ENCODE assay signal across 13 cellular contexts in the genomic region with DNA sequence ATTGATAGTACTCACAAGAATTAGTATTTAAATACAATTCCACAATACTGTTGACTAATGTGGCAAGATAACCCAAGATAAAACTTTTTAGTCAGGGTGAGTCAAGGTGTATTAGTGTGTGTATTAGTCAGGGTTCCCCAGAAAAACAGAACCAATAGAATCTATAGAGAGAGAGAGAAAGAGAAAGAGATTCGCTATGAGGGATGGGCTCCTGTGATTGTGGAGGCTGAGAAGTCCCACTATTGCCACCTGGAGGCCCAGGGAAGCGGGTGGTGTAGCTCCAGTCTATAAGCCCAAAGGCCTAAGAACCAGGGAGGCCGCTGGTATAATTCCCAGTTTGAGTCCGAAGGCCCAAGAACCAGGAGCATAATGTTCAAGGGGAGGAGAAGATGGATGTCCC. TPM values are rescaled to one million over a fixed set of nuclear protein-coding genes. Genes with fewer than 3 reads are reported as not detected.
DNase-seq lines count a peak whose midpoint lies in the region; FAIRE-seq and TF ChIP-seq lines count a peak whose summit lies in the region.
"Had no signal": no experiment of that assay in that cellular context is flagged by ENCODE, and none has a peak within 500 bp of the region (broad histone marks: within the 10 kb centered on the region; RNA-seq: fewer than 3 reads in every experiment).

No MANE protein-coding gene starts in this region.

- WGBS in SK-N-SH (ENCODE audit: low lambda C conversion rate) = 34% methylated on average over 4 of the region's 4 CpGs

- H3K4me3 ChIP-seq in SK-N-SH (ENCODE audit: low read depth in 2 of 2, low read length in 1 of 2) = no peak overlapping the region
- H3K4me3 ChIP-seq in keratinocyte (ENCODE audit: control insufficient read depth in 2 of 3, extremely low read depth in 1 of 3, insufficient read depth in 2 of 3, low read depth in 1 of 3, low read length in 3 of 3) = no peak overlapping the region
- H3K4me3 ChIP-seq: lung had no signal

- H4K20me1 ChIP-seq in SK-N-SH (ENCODE audit: insufficient read depth) (no peaks in the 10 kb centered on the region), keratinocyte (ENCODE audit: control insufficient read depth, extremely low read depth, insufficient read depth, low read length) (no peaks in the 10 kb centered on the region)

- H3K9ac ChIP-seq in SK-N-SH (no peak overlapping the region), keratinocyte (ENCODE audit: control insufficient read depth, extremely low read depth, insufficient read depth, low read length) (no peak overlapping the region)

- TF ChIP-seq CTCF in SK-N-SH (IDR thresholded peaks at IDR 0.05) = peak; percentile 19; the same call in 1 of the 2 replicates
- TF ChIP-seq CTCF in keratinocyte (optimal IDR thresholded peaks at IDR 0.05 in 1 of 3, IDR thresholded peaks at IDR 0.05 in 1 of 3, conservative IDR thresholded peaks at IDR 0.05 in 1 of 3; ENCODE audit: extremely low read depth in 1 of 3, insufficient read depth in 2 of 3, low read length in 3 of 3) = peak in 2 of 3 experiments; percentile 27 to 33

- H3F3A ChIP-seq in SK-N-SH (replicated peaks; ENCODE audit: insufficient read depth) = no peaks in the 10 kb centered on the region

- H3K79me2 ChIP-seq in SK-N-SH (ENCODE audit: insufficient read depth) = no peaks in the 10 kb centered on the region
- no peaks in the 10 kb centered on the region for H3K79me2 ChIP-seq in keratinocyte (ENCODE audit: control insufficient read depth, insufficient read depth, low read length)

- POLR2A ChIA-PET in SK-N-SH (lab: Yijun Ruan, JAX) = no interaction called here

- CTCF ChIA-PET in SK-N-SH (lab: Yijun Ruan, JAX) = no interaction called here

- no peaks in the 10 kb centered on the region for H3K9me2 ChIP-seq in SK-N-SH

- no peak for FAIRE-seq in keratinocyte (lab: Jason Lieb, UNC)

- H3K4me1 ChIP-seq in SK-N-SH (ENCODE audit: control insufficient read depth in 1 of 2, insufficient read depth in 2 of 2, low read depth in 1 of 2, low read length in 1 of 2) (no peaks in the 10 kb centered on the region), keratinocyte (ENCODE audit: control insufficient read depth, extremely low read depth, insufficient read depth, low read length) (no peaks in the 10 kb centered on the region)

- H3K9me3 ChIP-seq in SK-N-SH = no peaks in the 10 kb centered on the region
- no peaks in the 10 kb centered on the region for H3K9me3 ChIP-seq in keratinocyte (ENCODE audit: control insufficient read depth, low read depth, low read length)

- H3K36me3 ChIP-seq in SK-N-SH (replicated peaks in 1 of 2; ENCODE audit: control insufficient read depth in 1 of 2, insufficient read depth in 2 of 2, low read length in 1 of 2) (no peaks in the 10 kb centered on the region), keratinocyte (ENCODE audit: control insufficient read depth in 2 of 2, extremely low read depth in 1 of 2, insufficient read depth in 2 of 2, low read length in 2 of 2) (no peaks in the 10 kb centered on the region)

- H3K27ac ChIP-seq in SK-N-SH (ENCODE audit: low read depth in 2 of 2, low read length in 1 of 2) (no peak overlapping the region), keratinocyte (ENCODE audit: control insufficient read depth, insufficient read depth, low read length) (no peak overlapping the region)

- TF ChIP-seq EP300 in SK-N-SH (IDR thresholded peaks at IDR 0.05; ENCODE audit: borderline replicate concordance in 1 of 2, low read depth in 1 of 2, low read length in 1 of 2) = no peak

- dilution Hi-C loops in keratinocyte (cut with MboI; ENCODE audit: extremely low pct_ligation_motif_present, low sequenced_read_pairs) = no loop called here

- no peak for TF ChIP-seq RAD21 in SK-N-SH (IDR thresholded peaks at IDR 0.05; ENCODE audit: low read length)

- H3K27me3 ChIP-seq in SK-N-SH (ENCODE audit: insufficient read depth) (peaks cover 22% of the 10 kb centered on the region), keratinocyte (ENCODE audit: control insufficient read depth, extremely low read depth, insufficient read depth, low read length) (peaks cover 4% of the 10 kb centered on the region)

- DNase-seq in NCI-H524 (lab: John Stamatoyannopoulos, UW) = peak; percentile 3 to 13
- DNase-seq in NCI-H524 treated with DMSO at 0.1 percent for 48 hours (lab: John Stamatoyannopoulos, UW) = no peak
- peak; percentile 34 for DNase-seq in HCEC 1CT
- DNase-seq in SK-N-SH = no peak
- no peak for DNase-seq in keratinocyte (ENCODE audit: low read depth, low spot score)
- DNase-seq in GM19240 (ENCODE audit: insufficient read length, low spot score) = no peak
- DNase-seq in NCI-H187 treated with DMSO at 0.1 percent for 48 hours (lab: John Stamatoyannopoulos, UW) = no peak
- DNase-seq in SKM-1 (lab: John Stamatoyannopoulos, UW; ENCODE audit: unreplicated experiment) = no peak
- DNase-seq: NCI-H226, posterior cingulate gyrus, T-helper 17 cell had no signal

- H3K4me2 ChIP-seq in SK-N-SH = no peak overlapping the region
- no peak overlapping the region for H3K4me2 ChIP-seq in keratinocyte (ENCODE audit: control insufficient read depth, extremely low read depth, insufficient read depth, low read depth, low read length)

- H2AFZ ChIP-seq in SK-N-SH (ENCODE audit: low read depth) (no peak overlapping the region), keratinocyte (ENCODE audit: control insufficient read depth, low read length) (no peak overlapping the region)

- H3K9me1 ChIP-seq in keratinocyte (ENCODE audit: control insufficient read depth, extremely low read depth, insufficient read depth, low read length) = no peaks in the 10 kb centered on the region

TF ChIP-seq in SK-N-SH, 30 proteins besides CTCF, POLR2A, EP300 and RAD21:
- TF ChIP-seq, protein P1, sequence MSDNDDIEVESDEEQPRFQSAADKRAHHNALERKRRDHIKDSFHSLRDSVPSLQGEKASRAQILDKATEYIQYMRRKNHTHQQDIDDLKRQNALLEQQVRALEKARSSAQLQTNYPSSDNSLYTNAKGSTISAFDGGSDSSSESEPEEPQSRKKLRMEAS (IDR thresholded peaks at IDR 0.05; ENCODE audit: low read depth) = no peak

RNA-seq across cellular contexts. Expression of gene SHISAL2B, which starts 10.0 kb away (rescaled TPM):
- polyA plus RNA-seq in SK-N-SH (2012; rRNA removed) (0.16 TPM in 1 of 2 replicates, not detected in the other), keratinocyte (not detected in 3 replicates)
- polyA plus RNA-seq in SK-N-SH (2012; cell fraction: cytosol; rRNA removed) = 0.05 and 0.10 TPM in 2 replicates
- 0.12 TPM in 1 of 2 replicates, not detected in the other for polyA plus RNA-seq in SK-N-SH (2012; cell fraction: nucleus; rRNA removed)
- not detected for polyA plus RNA-seq in keratinocyte (2011; ENCODE audit: low read depth)
- polyA plus RNA-seq in keratinocyte (2011; cell fraction: cytosol; rRNA removed) = not detected in 2 replicates
- not detected in 2 replicates for polyA plus RNA-seq in keratinocyte (2011; cell fraction: nucleus; rRNA removed)
- not detected in 2 replicates for polyA plus RNA-seq in keratinocyte (2012; ENCODE audit: low replicate concordance)
- polyA minus RNA-seq in keratinocyte = not detected in 3 replicates
- not detected for polyA minus RNA-seq in keratinocyte (2011; cell fraction: cytosol; rRNA and poly(A)+ RNA removed)
- polyA minus RNA-seq in keratinocyte (2011; cell fraction: nucleus; rRNA and poly(A)+ RNA removed) = not detected in 2 replicates
- polyA plus RNA-seq: fibroblast of lung, lung had no signal

Comparison
In these comparisons a context has a peak if more than half of its experiments do, and no peak if none do; other contexts are left out.
1. DNase-seq: peak in NCI-H524 (2 of 2) and HCEC 1CT (single experiment); none in NCI-H524 treated with DMSO at 0.1 percent for 48 hours (single experiment), SK-N-SH (single experiment), keratinocyte (single experiment), GM19240 (single experiment), NCI-H187 treated with DMSO at 0.1 percent for 48 hours (single experiment) and SKM-1 (single experiment).